8 cellular contexts compared by ENCODE assay signal in genomic region chr4:54226399-54227260, GRCh38. TPM values are rescaled to one million over a fixed set of nuclear protein-coding genes. Genes with fewer than 3 reads are reported as not detected.
DNase-seq lines count a peak whose midpoint lies in the region; ATAC-seq and TF ChIP-seq lines count a peak whose summit lies in the region.

No MANE protein-coding gene starts in this region.

- ATAC-seq in activated B cell treated with CpG ODN at 0.5 μM for 24 hours (ENCODE audit: low read depth): no peak
- no peak for ATAC-seq in GM18519 (IDR thresholded peaks at IDR 0.05; ENCODE audit: low FRiP score, unreplicated experiment)
- ATAC-seq in GM18861 (IDR thresholded peaks at IDR 0.05; ENCODE audit: unreplicated experiment): no peak
- no peak for ATAC-seq in GM18907 (IDR thresholded peaks at IDR 0.05; ENCODE audit: unreplicated experiment)

- H2BK120ac ChIP-seq in trophoblast cell (ENCODE audit: insufficient read depth, low read length, poor library complexity): peak overlapping the region; percentile 71

- DNase-seq in D341Med (ENCODE audit: low spot score) (peak; percentile 25), activated B cell treated with CpG ODN at 0.5 μM for 24 hours (no peak), cardiac muscle cell (ENCODE audit: low read depth in 1 of 2, low spot score in 1 of 2) (peak; percentile 52 to 96), trophoblast cell (no peak), GDM1 (lab: John Stamatoyannopoulos, UW) (no peak)

- peak overlapping the region; percentile 43 for H4K12ac ChIP-seq in trophoblast cell (ENCODE audit: low read depth, low read length)

- peak overlapping the region; percentile 50 for H2BK12ac ChIP-seq in trophoblast cell (ENCODE audit: low read length)

- H3K36me3 Mint-ChIP-seq in activated B cell treated with CpG ODN at 0.5 μM for 24 hours (ENCODE audit: low read depth): no peaks in the 10 kb centered on the region

- H3K9ac ChIP-seq in trophoblast cell (ENCODE audit: low read length): peak overlapping the region; percentile 36

- H2BK5ac ChIP-seq in trophoblast cell (ENCODE audit: low read depth, low read length, poor library complexity): peak overlapping the region; percentile 52

- peak overlapping the region; percentile 69 for H2AFZ ChIP-seq in trophoblast cell (ENCODE audit: insufficient read depth, low read length, poor library complexity)

- H3K4me3 Mint-ChIP-seq in activated B cell treated with CpG ODN at 0.5 μM for 24 hours: peak overlapping the region; percentile 76

- H3K79me2 ChIP-seq in trophoblast cell (ENCODE audit: control insufficient read depth, insufficient read depth, low read length, poor library complexity): peaks cover 5% of the 10 kb centered on the region

- H3K27me3 Mint-ChIP-seq in activated B cell treated with CpG ODN at 0.5 μM for 24 hours: peaks cover 76% of the 10 kb centered on the region

- peaks cover 20% of the 10 kb centered on the region for H3K4me1 ChIP-seq in cardiac muscle cell (ENCODE audit: low read depth)
- peaks cover 17 to 24% of the 10 kb centered on the region in 2 experiments for H3K4me1 ChIP-seq in trophoblast cell (ENCODE audit: control insufficient read depth in 1 of 2, insufficient read depth in 2 of 2, low read length in 2 of 2)

- H3K27ac ChIP-seq in cardiac muscle cell: peak overlapping the region; percentile 24
- peak overlapping the region; percentile 31 for H3K27ac ChIP-seq in trophoblast cell (ENCODE audit: low read depth, low read length)

- H2AK5ac ChIP-seq in trophoblast cell (ENCODE audit: low read length): no peak overlapping the region

- no peaks in the 10 kb centered on the region for H3K36me3 ChIP-seq in cardiac muscle cell
- no peaks in the 10 kb centered on the region for H3K36me3 ChIP-seq in trophoblast cell (ENCODE audit: control insufficient read depth in 1 of 2, insufficient read depth in 2 of 2, low read length in 2 of 2)

- peak overlapping the region; percentile 85 for H4K8ac ChIP-seq in trophoblast cell (ENCODE audit: low read depth, low read length)

- H3K4me1 Mint-ChIP-seq in activated B cell treated with CpG ODN at 0.5 μM for 24 hours: peaks cover 47% of the 10 kb centered on the region

- POLR2A ChIA-PET in activated B cell treated with CpG ODN at 0.5 μM for 24 hours (lab: Charles Lee): no interaction called here

- H3K14ac ChIP-seq in trophoblast cell (ENCODE audit: low read length): peak overlapping the region; percentile 75

- H3K79me1 ChIP-seq in trophoblast cell (ENCODE audit: low read length): peaks cover 36% of the 10 kb centered on the region

- H3K27me3 ChIP-seq in cardiac muscle cell (no peaks in the 10 kb centered on the region), trophoblast cell (ENCODE audit: insufficient read depth, low read length) (peaks cover 13% of the 10 kb centered on the region)

- H3K27ac Mint-ChIP-seq in activated B cell treated with CpG ODN at 0.5 μM for 24 hours: peak overlapping the region; percentile 24

- peak overlapping the region; percentile 38 for H3K4ac ChIP-seq in trophoblast cell (ENCODE audit: low read depth, low read length)

- CTCF ChIA-PET in activated B cell treated with CpG ODN at 0.5 μM for 24 hours (lab: Charles Lee): interaction anchor here (1.4 kb wide), 1 partner anchor 7 kb away, joined by 6 read pairs; no protein-coding TSS in a partner anchor

- peak overlapping the region; percentile 64 for H3K4me3 ChIP-seq in cardiac muscle cell
- H3K4me3 ChIP-seq in trophoblast cell (ENCODE audit: low read depth, low read length): peak overlapping the region; percentile 26

- TF ChIP-seq CTCF in activated B cell treated with CpG ODN at 0.5 μM for 24 hours (IDR thresholded peaks at IDR 0.05) (no peak), cardiac muscle cell (IDR thresholded peaks at IDR 0.05; ENCODE audit: low read depth, low read length) (no peak)

- WGBS in trophoblast cell (ENCODE audit: extremely low coverage, insufficient coverage, insufficient read length): no CpG with 5 or more reads among the region's 47 CpGs

- peak overlapping the region; percentile 88 for H4K91ac ChIP-seq in trophoblast cell (ENCODE audit: low read depth, low read length)

- intact Hi-C loops in activated B cell treated with CpG ODN at 0.5 μM for 24 hours (cut with micrococcal nuclease): no loop called here

- no peak overlapping the region for H3K23ac ChIP-seq in trophoblast cell (ENCODE audit: low read length)

- H3K9me3 ChIP-seq in cardiac muscle cell (ENCODE audit: low read depth) (no peaks in the 10 kb centered on the region), trophoblast cell (ENCODE audit: insufficient read depth, low read depth, low read length) (peaks cover 2% of the 10 kb centered on the region)

- no peaks in the 10 kb centered on the region for H3K9me3 Mint-ChIP-seq in activated B cell treated with CpG ODN at 0.5 μM for 24 hours

- peak overlapping the region; percentile 96 for H3K4me2 ChIP-seq in trophoblast cell (ENCODE audit: low read length)

- peak overlapping the region; percentile 87 for H3K18ac ChIP-seq in trophoblast cell (ENCODE audit: low read length)

RNA-seq across cellular contexts. Expression of gene PDGFRA, which starts 2.5 kb away (rescaled TPM):
- total RNA-seq in activated B cell treated with CpG ODN at 0.5 μM for 24 hours (not detected in 2 replicates), cardiac muscle cell (51.3 and 60.9 TPM in 2 replicates)
- polyA plus RNA-seq in cardiac muscle cell: 32.1 and 39.4 TPM in 2 replicates
- polyA plus RNA-seq in trophoblast cell (2013): 16.1 and 18.0 TPM in 2 replicates

Comparison
In these comparisons a context has a peak if more than half of its experiments do, and no peak if none do; other contexts are left out.
1. DNase-seq: peak in D341Med (single experiment) and cardiac muscle cell (2 of 2); none in activated B cell treated with CpG ODN at 0.5 μM for 24 hours (single experiment), trophoblast cell (0 of 2) and GDM1 (single experiment).
2. RNA of gene PDGFRA, which starts 2.5 kb away (total RNA-seq): 51.3 to 60.9 TPM in cardiac muscle cell; not detected in activated B cell treated with CpG ODN at 0.5 μM for 24 hours; every median in the first group is over 10 times any median in the second.